23 cellular contexts compared by ENCODE assay signal in genomic region chr6:12064538-12064937, GRCh38. TPM values are rescaled to one million over a fixed set of nuclear protein-coding genes. Genes with fewer than 3 reads are reported as not detected.
DNase-seq lines count a peak whose midpoint lies in the region; ATAC-seq and TF ChIP-seq lines count a peak whose summit lies in the region.
"Had no signal": no experiment of that assay in that cellular context is flagged by ENCODE, and none has a peak within 500 bp of the region (broad histone marks: within the 10 kb centered on the region; RNA-seq: fewer than 3 reads in every experiment).

No MANE protein-coding gene starts in this region.

- no peak overlapping the region for H3K4me3 ChIP-seq in stomach
- H3K4me3 ChIP-seq: A549, MG63, pancreas had no signal

- no peaks in the 10 kb centered on the region for H3K9me3 ChIP-seq in stomach
- H3K9me3 ChIP-seq: A549, BE2C, MG63, pancreas had no signal

- H3K27me3 Mint-ChIP-seq in activated CD4-positive, alpha-beta memory T cell treated with anti-CD3 and anti-CD28 coated beads for 36 hours, result no peaks in the 10 kb centered on the region
- H3K27me3 Mint-ChIP-seq in activated CD4-positive, alpha-beta memory T cell treated with anti-CD3 and anti-CD28 coated beads, Interleukin-2, amount 10 ng/mL, durations not matched to agents 7 days and 5 days, result no peaks in the 10 kb centered on the region
- H3K27me3 Mint-ChIP-seq in HFFc6 (ENCODE audit: insufficient read depth), result no peaks in the 10 kb centered on the region
- H3K27me3 Mint-ChIP-seq in activated T-helper 17 cell treated with anti-CD3 and anti-CD28 coated beads, Interleukin-2, amount 50 U/mL, for 72 hours, result no peaks in the 10 kb centered on the region
- no peaks in the 10 kb centered on the region for H3K27me3 Mint-ChIP-seq in nephron progenitor cell (ENCODE audit: low read depth, poor library complexity)
- H3K27me3 Mint-ChIP-seq: naive thymus-derived CD4-positive, alpha-beta T cell had no signal

- POLR2A ChIA-PET in activated CD4-positive, alpha-beta memory T cell treated with anti-CD3 and anti-CD28 coated beads for 36 hours (lab: Charles Lee), result no interaction called here
- POLR2A ChIA-PET in activated CD4-positive, alpha-beta memory T cell treated with anti-CD3 and anti-CD28 coated beads, Interleukin-2, amount 10 ng/mL, durations not matched to agents 7 days and 5 days (lab: Charles Lee), result no interaction called here

- TF ChIP-seq POLR2A in stomach (IDR thresholded peaks at IDR 0.05), result no peak

- H3K9me3 Mint-ChIP-seq in activated CD4-positive, alpha-beta memory T cell treated with anti-CD3 and anti-CD28 coated beads for 36 hours, result no peaks in the 10 kb centered on the region
- H3K9me3 Mint-ChIP-seq in activated CD4-positive, alpha-beta memory T cell treated with anti-CD3 and anti-CD28 coated beads, Interleukin-2, amount 10 ng/mL, durations not matched to agents 7 days and 5 days, result no peaks in the 10 kb centered on the region
- H3K9me3 Mint-ChIP-seq in HFFc6, result no peaks in the 10 kb centered on the region
- no peaks in the 10 kb centered on the region for H3K9me3 Mint-ChIP-seq in activated T-helper 17 cell treated with anti-CD3 and anti-CD28 coated beads, Interleukin-2, amount 50 U/mL, for 72 hours
- no peaks in the 10 kb centered on the region for H3K9me3 Mint-ChIP-seq in nephron progenitor cell

- CTCF ChIA-PET in activated CD4-positive, alpha-beta memory T cell treated with anti-CD3 and anti-CD28 coated beads for 36 hours (lab: Charles Lee), result interaction anchor here (0.7 kb wide), 1 partner anchor 168 kb away, joined by 3 read pairs; no protein-coding TSS in a partner anchor
- CTCF ChIA-PET in activated CD4-positive, alpha-beta memory T cell treated with anti-CD3 and anti-CD28 coated beads, Interleukin-2, amount 10 ng/mL, durations not matched to agents 7 days and 5 days (lab: Charles Lee), result no interaction called here

- H3K4me3 Mint-ChIP-seq in activated CD4-positive, alpha-beta memory T cell treated with anti-CD3 and anti-CD28 coated beads for 36 hours, result no peak overlapping the region
- H3K4me3 Mint-ChIP-seq in activated CD4-positive, alpha-beta memory T cell treated with anti-CD3 and anti-CD28 coated beads, Interleukin-2, amount 10 ng/mL, durations not matched to agents 7 days and 5 days, result no peak overlapping the region
- H3K4me3 Mint-ChIP-seq in HFFc6 (peak overlapping the region; percentile 18), nephron progenitor cell (no peak overlapping the region)
- peak overlapping the region; percentile 56 for H3K4me3 Mint-ChIP-seq in activated T-helper 17 cell treated with anti-CD3 and anti-CD28 coated beads, Interleukin-2, amount 50 U/mL, for 72 hours

- H3K36me3 ChIP-seq in stomach, result no peaks in the 10 kb centered on the region
- H3K36me3 ChIP-seq: BE2C, MG63, pancreas had no signal

- TF ChIP-seq EP300 in stomach (IDR thresholded peaks at IDR 0.05), result no peak

- H3K4me1 Mint-ChIP-seq in activated CD4-positive, alpha-beta memory T cell treated with anti-CD3 and anti-CD28 coated beads for 36 hours (ENCODE audit: low read depth), result peaks cover 59% of the 10 kb centered on the region
- H3K4me1 Mint-ChIP-seq in activated CD4-positive, alpha-beta memory T cell treated with anti-CD3 and anti-CD28 coated beads, Interleukin-2, amount 10 ng/mL, durations not matched to agents 7 days and 5 days, result peaks cover 49% of the 10 kb centered on the region
- H3K4me1 Mint-ChIP-seq in HFFc6 (ENCODE audit: low read depth) (peaks cover 36% of the 10 kb centered on the region), nephron progenitor cell (peaks cover 31% of the 10 kb centered on the region)
- peaks cover 39% of the 10 kb centered on the region for H3K4me1 Mint-ChIP-seq in activated T-helper 17 cell treated with anti-CD3 and anti-CD28 coated beads, Interleukin-2, amount 50 U/mL, for 72 hours

- DNase-seq in activated CD4-positive, alpha-beta memory T cell treated with anti-CD3 and anti-CD28 coated beads for 36 hours, result no peak
- DNase-seq in activated CD4-positive, alpha-beta memory T cell treated with anti-CD3 and anti-CD28 coated beads, Interleukin-2, amount 10 ng/mL, durations not matched to agents 7 days and 5 days, result no peak
- DNase-seq in HFFc6, result no peak
- DNase-seq in nephron progenitor cell, result no peak
- DNase-seq in stomach, result no peak
- DNase-seq in DMS114 treated with DMSO at 0.1 percent for 48 hours (lab: John Stamatoyannopoulos, UW; ENCODE audit: unreplicated experiment), result no peak
- no peak for DNase-seq in stimulated activated CD4-positive, alpha-beta T cell treated with anti-CD3 and anti-CD28 coated beads, Interleukin-15, amount 100 ng/mL, for 24 hours
- DNase-seq: activated CD4-positive, CD25-positive, alpha-beta regulatory T cell; aorta; BE2C; DMS79 treated with DMSO at 0.1 percent for 48 hours; naive thymus-derived CD4-positive, alpha-beta T cell; NCI-H1436; NCI-H524; pancreas; right cardiac atrium; RPMI8226; stimulated activated CD4-positive, alpha-beta T cell treated with anti-CD3 and anti-CD28 coated beads, Interleukin-12 subunit alpha, Interleukin-12 subunit beta, amount 100 ng/mL, for 4 hours; substantia nigra; T-helper 9 cell had no signal

- 91 to 95% (median 92%) methylated on average over 3 of the region's 3 CpGs for WGBS in stomach, 5 donors

- ATAC-seq in activated T-helper 17 cell treated with anti-CD3 and anti-CD28 coated beads, Interleukin-2, amount 50 U/mL, for 72 hours (replicated peaks), result peak; percentile 9
- ATAC-seq: A549; naive thymus-derived CD4-positive, alpha-beta T cell; pancreas had no signal

- peaks cover 0 to 34% (median 12%) of the 10 kb centered on the region in 4 donors for H3K4me1 ChIP-seq in stomach
- H3K4me1 ChIP-seq: BE2C had no signal

- peak overlapping the region; percentile 42 for H3K27ac Mint-ChIP-seq in activated CD4-positive, alpha-beta memory T cell treated with anti-CD3 and anti-CD28 coated beads for 36 hours
- H3K27ac Mint-ChIP-seq in activated CD4-positive, alpha-beta memory T cell treated with anti-CD3 and anti-CD28 coated beads, Interleukin-2, amount 10 ng/mL, durations not matched to agents 7 days and 5 days, result no peak overlapping the region
- H3K27ac Mint-ChIP-seq in HFFc6 (peak overlapping the region; percentile 52), nephron progenitor cell (peak overlapping the region; percentile 18)
- peak overlapping the region; percentile 35 for H3K27ac Mint-ChIP-seq in activated T-helper 17 cell treated with anti-CD3 and anti-CD28 coated beads, Interleukin-2, amount 50 U/mL, for 72 hours

- no peaks in the 10 kb centered on the region for H3K27me3 ChIP-seq in stomach
- H3K27me3 ChIP-seq: BE2C, MG63, pancreas had no signal

- no peak for TF ChIP-seq CTCF in HFFc6 (IDR thresholded peaks at IDR 0.05)
- no peak for TF ChIP-seq CTCF in nephron progenitor cell (IDR thresholded peaks at IDR 0.05)
- TF ChIP-seq CTCF in stomach (IDR thresholded peaks at IDR 0.05), result no peak

- intact Hi-C loops in activated CD4-positive, alpha-beta memory T cell treated with anti-CD3 and anti-CD28 coated beads for 36 hours (cut with micrococcal nuclease), result loop anchor here (2.0 to 5.0 kb wide), 2 partner anchors 54 to 277 kb away; no protein-coding TSS in a partner anchor
- intact Hi-C loops in stomach (cut with DNase I; ENCODE audit: low total_unique reads), result no loop called here

- peaks cover 4% of the 10 kb centered on the region for H3K36me3 Mint-ChIP-seq in activated CD4-positive, alpha-beta memory T cell treated with anti-CD3 and anti-CD28 coated beads for 36 hours
- H3K36me3 Mint-ChIP-seq in activated CD4-positive, alpha-beta memory T cell treated with anti-CD3 and anti-CD28 coated beads, Interleukin-2, amount 10 ng/mL, durations not matched to agents 7 days and 5 days (ENCODE audit: low read depth), result peaks cover 6% of the 10 kb centered on the region
- H3K36me3 Mint-ChIP-seq in HFFc6 (ENCODE audit: low read depth), result peaks cover 5% of the 10 kb centered on the region; the same call in 1 of the 2 replicates
- peaks cover 12% of the 10 kb centered on the region for H3K36me3 Mint-ChIP-seq in activated T-helper 17 cell treated with anti-CD3 and anti-CD28 coated beads, Interleukin-2, amount 50 U/mL, for 72 hours (ENCODE audit: low read depth)
- H3K36me3 Mint-ChIP-seq in nephron progenitor cell (ENCODE audit: low read depth), result no peaks in the 10 kb centered on the region

- no peak overlapping the region for H3K27ac ChIP-seq in stomach
- H3K27ac ChIP-seq: A549, pancreas had no signal

RNA-seq across cellular contexts. Expression of gene HIVEP1, which starts 52.4 kb away (rescaled TPM):
- 10 to 100 TPM; 43.2 to 43.8 TPM for total RNA-seq in activated CD4-positive, alpha-beta memory T cell treated with anti-CD3 and anti-CD28 coated beads for 36 hours
- total RNA-seq in activated CD4-positive, alpha-beta memory T cell treated with anti-CD3 and anti-CD28 coated beads, Interleukin-2, amount 10 ng/mL, durations not matched to agents 7 days and 5 days, result 10 to 100 TPM; 21.7 to 27.8 TPM
- 10 to 100 TPM; 10.3 to 19.9 (median 11.8) TPM for total RNA-seq in HFFc6 (2021; fragmentation: NEBNext Ultra II Directional; extraction: Animal tissue kit (Norgen Biotek cat#: 25700))
- 10 to 100 TPM; 29.4 to 75.5 TPM for total RNA-seq in activated T-helper 17 cell treated with anti-CD3 and anti-CD28 coated beads, Interleukin-2, amount 50 U/mL, for 72 hours
- 10 to 100 TPM; 12.9 to 19.6 (median 16.5) TPM for total RNA-seq in stomach
- polyA plus RNA-seq in stomach, result 1 to 10 TPM; 2.0 to 3.7 (median 3.5) TPM

Comparison
In these comparisons a context has a peak if more than half of its experiments do, and no peak if none do; other contexts are left out.
1. H3K4me3 Mint-ChIP-seq: peak in HFFc6 (single experiment) and activated T-helper 17 cell treated with anti-CD3 and anti-CD28 coated beads, Interleukin-2, amount 50 U/mL, for 72 hours (single experiment); none in activated CD4-positive, alpha-beta memory T cell treated with anti-CD3 and anti-CD28 coated beads for 36 hours (single experiment), activated CD4-positive, alpha-beta memory T cell treated with anti-CD3 and anti-CD28 coated beads, Interleukin-2, amount 10 ng/mL, durations not matched to agents 7 days and 5 days (single experiment) and nephron progenitor cell (single experiment).